In the genomic region with DNA sequence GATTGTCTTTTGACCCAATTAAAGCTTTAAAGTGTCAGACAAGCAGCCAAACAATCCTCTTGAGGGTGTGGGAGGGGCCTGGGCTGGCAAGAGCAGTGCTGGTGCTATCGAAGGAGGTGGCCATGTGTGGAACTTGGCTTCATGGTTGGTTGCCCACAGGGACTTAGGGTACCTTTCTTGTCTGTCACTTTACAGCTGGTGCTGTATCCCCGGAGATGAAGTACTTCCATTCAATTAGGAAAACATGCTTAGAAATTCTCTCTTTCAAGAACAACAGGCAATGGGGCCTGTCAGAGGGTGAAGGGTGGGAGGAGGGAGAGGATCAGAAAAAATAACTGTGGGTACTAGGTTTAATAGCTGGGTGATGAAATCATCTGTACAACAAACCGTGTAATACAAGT, we compare ENCODE assay signal across 8 cellular contexts.
DNase-seq lines count a peak whose midpoint lies in the region; ATAC-seq and TF ChIP-seq lines count a peak whose summit lies in the region.

No MANE protein-coding gene starts in this region.

- WGBS in testis, 2 donors = 48 to 55% methylated on average over 3 of the region's 3 CpGs

- peak; percentile 41 for DNase-seq in ACHN
- peak; percentile 46 for DNase-seq in WERI-Rb-1
- DNase-seq in left kidney (ENCODE audit: low read depth, low spot score) = peak; percentile 69
- no peak for DNase-seq in BE2C
- no peak for DNase-seq in naive thymus-derived CD8-positive, alpha-beta T cell
- no peak for DNase-seq in testis

- H3K36me3 ChIP-seq in WERI-Rb-1 = peaks cover 1% of the 10 kb centered on the region; the same call in 1 of the 2 replicates
- H3K36me3 ChIP-seq in BE2C = no peaks in the 10 kb centered on the region
- H3K36me3 ChIP-seq in testis (ENCODE audit: low read depth, missing control alignments) = no peaks in the 10 kb centered on the region

- peaks cover 0 to 4% (median 0%) of the 10 kb centered on the region in 9 donors for H3K9me3 Mint-ChIP-seq in naive thymus-derived CD8-positive, alpha-beta T cell

- H3K9me3 ChIP-seq in WERI-Rb-1 (ENCODE audit: severe bottlenecking) (no peaks in the 10 kb centered on the region), BE2C (no peaks in the 10 kb centered on the region), testis (no peaks in the 10 kb centered on the region)

- peaks cover 0 to 22% (median 0%) of the 10 kb centered on the region in 4 donors for H3K4me1 Mint-ChIP-seq in naive thymus-derived CD8-positive, alpha-beta T cell

- H3K4me3 ChIP-seq in WERI-Rb-1 (ENCODE audit: low read depth, low read length) (no peak overlapping the region), BE2C (ENCODE audit: low read depth, low read length) (no peak overlapping the region), testis (no peak overlapping the region)

- ATAC-seq in GM19324 (IDR thresholded peaks at IDR 0.05; ENCODE audit: low FRiP score, unreplicated experiment) = peak; percentile 79
- ATAC-seq in HG03280 (IDR thresholded peaks at IDR 0.05; ENCODE audit: unreplicated experiment) = peak; percentile 44
- no peak for ATAC-seq in naive thymus-derived CD8-positive, alpha-beta T cell

- no peak for TF ChIP-seq CTCF in WERI-Rb-1 (IDR thresholded peaks at IDR 0.05; ENCODE audit: low read depth, low read length)
- TF ChIP-seq CTCF in BE2C (IDR thresholded peaks at IDR 0.05; ENCODE audit: low read depth, low read length) = no peak
- TF ChIP-seq CTCF in testis (IDR thresholded peaks at IDR 0.05) = no peak

- peaks cover 6 to 14% (median 9%) of the 10 kb centered on the region in 3 donors for H3K36me3 Mint-ChIP-seq in naive thymus-derived CD8-positive, alpha-beta T cell

- H3K27me3 Mint-ChIP-seq in naive thymus-derived CD8-positive, alpha-beta T cell = peaks cover 0 to 1% (median 0%) of the 10 kb centered on the region in 5 donors

- H3K27ac ChIP-seq in WERI-Rb-1 (no peak overlapping the region), testis (no peak overlapping the region)

- intact Hi-C loops in testis (cut with DNase I; ENCODE audit: low total_unique reads) = no loop called here

- H3K4me1 ChIP-seq in BE2C = no peaks in the 10 kb centered on the region; the same call in 1 of the 2 replicates
- H3K4me1 ChIP-seq in testis = peaks cover 6% of the 10 kb centered on the region

- TF ChIP-seq POLR2A in testis (IDR thresholded peaks at IDR 0.05) = no peak

- H3K27me3 ChIP-seq in WERI-Rb-1 (ENCODE audit: insufficient read depth, low read depth, severe bottlenecking) (no peaks in the 10 kb centered on the region), BE2C (no peaks in the 10 kb centered on the region), testis (no peaks in the 10 kb centered on the region)

- in situ Hi-C loops in ACHN (cut with HindIII; ENCODE audit: low pct_ligation_motif_present, low pct_unique_long_range_greater_than_20kb, low sequenced_read_pairs) = no loop called here

- POLR2A ChIA-PET in naive thymus-derived CD8-positive, alpha-beta T cell (lab: Charles Lee) = no interaction called here

- no peak overlapping the region for H3K4me3 Mint-ChIP-seq in naive thymus-derived CD8-positive, alpha-beta T cell

- H3K27ac Mint-ChIP-seq in naive thymus-derived CD8-positive, alpha-beta T cell = no peak overlapping the region

Comparison
In these comparisons a context has a peak if more than half of its experiments do, and no peak if none do; other contexts are left out.
1. DNase-seq: peak in ACHN (single experiment), WERI-Rb-1 (single experiment) and left kidney (single experiment); none in BE2C (single experiment), naive thymus-derived CD8-positive, alpha-beta T cell (0 of 10) and testis (single experiment).
2. ATAC-seq: peak in GM19324 (single experiment) and HG03280 (single experiment); none in naive thymus-derived CD8-positive, alpha-beta T cell (0 of 2).